In genomic region chr7:138801256-138801655, GRCh38 we compare ENCODE assay signal across 28 cellular contexts. TPM values are rescaled to one million over a fixed set of nuclear protein-coding genes. Genes with fewer than 3 reads are reported as not detected.
A peak's percentile ranks its signal among the peaks of the same experiment; 100 is the strongest.
DNase-seq lines count a peak whose midpoint lies in the region; FAIRE-seq and TF ChIP-seq lines count a peak whose summit lies in the region.
"Had no signal": no experiment of that assay in that cellular context is flagged by ENCODE, and none has a peak within 500 bp of the region (broad histone marks: within the 10 kb centered on the region; RNA-seq: fewer than 3 reads in every experiment).

No MANE protein-coding gene starts in this region.

- peak overlapping the region; percentile 22 to 51 for H3K27ac ChIP-seq in kidney (ENCODE audit: low read depth in 2 of 2, low read length in 2 of 2)
- H3K27ac ChIP-seq in spleen = no peak overlapping the region
- H3K27ac ChIP-seq: BLaER1 had no signal

- H3K9me3 ChIP-seq in kidney (ENCODE audit: control insufficient read depth in 1 of 2, low read length in 2 of 2) (no peaks in the 10 kb centered on the region), spleen (no peaks in the 10 kb centered on the region)
- H3K9me3 ChIP-seq: BE2C, BLaER1 had no signal

- TF ChIP-seq CTCF in kidney (IDR thresholded peaks at IDR 0.05; ENCODE audit: borderline replicate concordance, extremely low read depth, insufficient read depth) = no peak
- TF ChIP-seq CTCF in spleen (IDR thresholded peaks at IDR 0.05 in 8 of 11, conservative IDR thresholded peaks at IDR 0.05 in 3 of 11) = no peak

- H3K4me1 ChIP-seq in kidney (ENCODE audit: control insufficient read depth in 1 of 2, insufficient read depth in 1 of 2, low read depth in 1 of 2, low read length in 2 of 2) (peaks cover 5 to 8% of the 10 kb centered on the region in 2 donors), spleen (no peaks in the 10 kb centered on the region)
- H3K4me1 ChIP-seq: BE2C, BLaER1 had no signal

- WGBS in spleen, 5 donors = 79 to 96% (median 90%) methylated on average over 3 of the region's 3 CpGs

- no peak for TF ChIP-seq POLR2A in spleen (IDR thresholded peaks at IDR 0.05)
- TF ChIP-seq POLR2A in H54 (IDR thresholded peaks at IDR 0.05; ENCODE audit: low read depth, low read length) = no peak

- H3K36me3 ChIP-seq in kidney (ENCODE audit: control insufficient read depth in 1 of 2, insufficient read depth in 2 of 2, low read length in 2 of 2) = no peaks in the 10 kb centered on the region
- H3K36me3 ChIP-seq in spleen = no peaks in the 10 kb centered on the region
- H3K36me3 ChIP-seq: BE2C, BLaER1 had no signal

- intact Hi-C loops in kidney (cut with DNase I) (no loop called here), spleen (cut with DNase I; ENCODE audit: low total_unique reads) (no loop called here)

- no peak for FAIRE-seq in kidney (lab: Jason Lieb, UNC)
- FAIRE-seq in H54 (lab: Jason Lieb, UNC) = no peak
- FAIRE-seq: A204.1, GM12892, GM18507 had no signal

- no peak for DNase-seq in kidney
- peak; percentile 27 for DNase-seq in spleen
- no peak for DNase-seq in GF-D8 (lab: John Stamatoyannopoulos, UW)
- no peak for DNase-seq in H54 (ENCODE audit: insufficient read length, low spot score)
- DNase-seq in activated CD8-positive, alpha-beta memory T cell treated with anti-CD3 and anti-CD28 coated beads for 24 hours = no peak
- DNase-seq: 8988T; ACHN; BE2C; CD4-positive, alpha-beta memory T cell; CD4-positive, CD25-positive, alpha-beta regulatory T cell; CD8-positive, alpha-beta memory T cell; COR-L47; DMS 273 treated with DMSO at 0.1 percent for 48 hours; DMS153; DMS53; DMS79; DND-41; EL; GDM1 had no signal

- peaks cover 0 to 20% (median 0%) of the 10 kb centered on the region in 7 donors for H3K27me3 ChIP-seq in spleen (replicated peaks in 1 of 7)
- H3K27me3 ChIP-seq: BE2C, BLaER1 had no signal

- H3K4me3 ChIP-seq in kidney (ENCODE audit: low read length in 2 of 2) (peak overlapping the region; percentile 10 to 29), spleen (no peak overlapping the region)
- H3K4me3 ChIP-seq: BLaER1 had no signal

- peak overlapping the region in 1 of 2 donors; percentile 12 for H3K9ac ChIP-seq in kidney (ENCODE audit: low read length in 2 of 2)
- H3K9ac ChIP-seq: BLaER1 had no signal

RNA-seq across cellular contexts. Expression of gene ATP6V0A4, which starts 3.3 kb away (rescaled TPM):
- total RNA-seq in kidney (30.5 TPM), spleen (not detected)
- polyA plus RNA-seq in kidney (ENCODE audit: insufficient read depth, low read depth, low replicate concordance) (140 TPM), spleen (not detected)
- total RNA-seq: A673; CD4-positive, alpha-beta memory T cell; CD4-positive, CD25-positive, alpha-beta regulatory T cell; CD8-positive, alpha-beta memory T cell; G401 had no signal
- polyA plus RNA-seq: AG04450; CD14-positive monocyte; CD4-positive, alpha-beta memory T cell; CD4-positive, CD25-positive, alpha-beta regulatory T cell; CD8-positive, alpha-beta memory T cell had no signal

RNA-seq across cellular contexts. Expression of gene TMEM213, which starts 3.5 kb away (rescaled TPM):
- total RNA-seq in kidney = 30.2 TPM
- polyA plus RNA-seq in kidney (ENCODE audit: insufficient read depth, low read depth, low replicate concordance) = 96.9 TPM
- not detected for total RNA-seq in spleen
- polyA plus RNA-seq in spleen = under 1 TPM in 1 of 3 donors, not detected in 2; 0.05 TPM
- total RNA-seq: A673; CD4-positive, alpha-beta memory T cell; CD4-positive, CD25-positive, alpha-beta regulatory T cell; CD8-positive, alpha-beta memory T cell; Daoy; G401 had no signal
- polyA plus RNA-seq: AG04450; CD14-positive monocyte; CD4-positive, alpha-beta memory T cell had no signal

Comparison
In these comparisons a context has a peak if more than half of its experiments do, and no peak if none do; other contexts are left out.
1. H3K27ac ChIP-seq: peak in kidney (2 of 2); none in spleen (0 of 8).
2. H3K4me3 ChIP-seq: peak in kidney (2 of 2); none in spleen (0 of 8).
3. RNA of gene ATP6V0A4, which starts 3.3 kb away (total RNA-seq): 30.5 TPM in kidney (single experiment); not detected in spleen; every median in the first group is over 10 times any median in the second.
4. RNA of gene TMEM213, which starts 3.5 kb away (total RNA-seq): 30.2 TPM in kidney (single experiment); not detected in spleen; every median in the first group is over 10 times any median in the second.